In the genomic region with DNA sequence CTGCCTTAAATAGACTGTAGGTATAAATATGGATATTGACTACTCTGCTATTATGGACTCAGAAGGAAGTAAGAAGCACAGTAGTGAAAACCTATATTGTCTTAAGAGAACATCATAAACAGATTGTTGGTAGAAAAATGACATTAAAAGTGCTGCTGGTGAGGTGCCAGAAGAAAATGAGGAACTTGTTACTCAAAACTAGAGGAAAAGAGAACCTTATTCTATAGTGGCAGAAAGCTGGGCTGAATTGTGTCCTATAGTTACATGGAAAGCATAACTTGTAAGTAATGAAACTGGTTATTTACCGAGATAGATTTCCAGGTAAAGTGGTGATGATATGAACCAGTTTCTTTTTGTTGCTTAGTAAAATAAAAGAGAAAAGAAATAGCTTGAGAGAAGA, we compare ENCODE assay signal across 17 cellular contexts.
"Had no signal": no experiment of that assay in that cellular context is flagged by ENCODE, and none has a peak within 500 bp of the region (broad histone marks: within the 10 kb centered on the region; RNA-seq: fewer than 3 reads in every experiment).

No MANE protein-coding gene starts in this region.

- H3K9me3 ChIP-seq: suprapubic skin, upper lobe of left lung had no signal

- H3K27me3 ChIP-seq: hepatocyte, suprapubic skin, upper lobe of left lung had no signal

- ATAC-seq: activated T-cell treated with anti-CD3 and anti-CD28 coated beads, Interleukin-2, amount 50 U/mL, for 4 hours; left ventricle myocardium superior; sciatic nerve; stimulated activated naive CD8-positive, alpha-beta T cell treated with anti-CD3 and anti-CD28 coated beads, Interleukin-15, Interleukin-2, amounts not matched to agents 100 U/mL and 50 U/mL, for 24 hours had no signal

- H2AFZ ChIP-seq: hepatocyte had no signal

- H3K27ac ChIP-seq: hepatocyte, suprapubic skin, upper lobe of left lung had no signal

- H3K4me3 ChIP-seq: hepatocyte, suprapubic skin, upper lobe of left lung had no signal

- H3K36me3 ChIP-seq: suprapubic skin, upper lobe of left lung had no signal

- H3K4me1 ChIP-seq: suprapubic skin, upper lobe of left lung had no signal

- H3K79me2 ChIP-seq: hepatocyte had no signal

- DNase-seq: activated CD4-positive, CD25-positive, alpha-beta regulatory T cell; activated gamma-delta T cell; activated naive CD8-positive, alpha-beta T cell treated with anti-CD3 and anti-CD28 coated beads, Interleukin-2, amount 10 ng/mL, durations not matched to agents 7 days and 5 days; activated T-cell treated with anti-CD3 and anti-CD28 coated beads, Interleukin-2, amount 50 U/mL, for 4 hours; anterior cingulate cortex; cerebellar nuclear complex; dermis blood vessel endothelial cell; kidney; left ventricle myocardium superior; nephron progenitor cell; stimulated activated CD4-positive, alpha-beta T cell treated with anti-CD3 and anti-CD28 coated beads, Interleukin-2, amount 100 ng/mL, for 24 hours; stimulated activated naive CD8-positive, alpha-beta T cell treated with anti-CD3 and anti-CD28 coated beads, Interleukin-15, Interleukin-2, amounts not matched to agents 100 U/mL and 50 U/mL, for 24 hours; T-helper 9 cell; upper lobe of left lung had no signal

- H3K4me2 ChIP-seq: hepatocyte had no signal
